Comparison of ENCODE assay signal across 19 cellular contexts in the genomic region with DNA sequence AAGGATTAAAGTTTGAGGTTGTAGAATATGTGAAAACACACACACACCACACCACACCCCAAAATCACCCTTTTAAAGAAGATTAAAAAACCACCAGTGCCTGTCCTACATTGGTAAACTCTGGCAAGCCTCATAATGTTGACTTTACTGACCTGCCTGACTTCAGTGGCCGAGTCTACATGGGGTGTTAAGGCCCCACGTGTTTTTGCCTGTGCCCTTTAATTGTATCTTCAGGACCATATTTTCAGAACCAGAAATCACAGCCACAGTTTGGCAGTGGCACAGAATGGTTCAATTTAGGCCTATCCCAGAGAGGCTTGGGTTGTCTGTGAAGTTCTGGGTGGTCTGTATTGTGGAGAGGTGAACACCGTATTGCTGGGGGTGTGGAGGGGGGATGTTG. TPM values are rescaled to one million over a fixed set of nuclear protein-coding genes. Genes with fewer than 3 reads are reported as not detected.
DNase-seq lines count a peak whose midpoint lies in the region; ATAC-seq and TF ChIP-seq lines count a peak whose summit lies in the region.
"Had no signal": no experiment of that assay in that cellular context is flagged by ENCODE, and none has a peak within 500 bp of the region (broad histone marks: within the 10 kb centered on the region; RNA-seq: fewer than 3 reads in every experiment).

No MANE protein-coding gene starts in this region.

- H3K4me1 ChIP-seq in lower lobe of right lung (peaks cover 84% of the 10 kb centered on the region), skeletal muscle tissue (ENCODE audit: control insufficient read depth in 3 of 3, insufficient read depth in 3 of 3, low read length in 3 of 3) (peaks cover 82 to 86% (median 85%) of the 10 kb centered on the region in 3 donors)
- H3K4me1 ChIP-seq: SJCRH30 had no signal

- no peak overlapping the region for H3K27ac Mint-ChIP-seq in activated CD8-positive, alpha-beta T cell treated with anti-CD3 and anti-CD28 coated beads for 36 hours
- no peak overlapping the region for H3K27ac Mint-ChIP-seq in activated CD8-positive, alpha-beta memory T cell treated with anti-CD3 and anti-CD28 coated beads, Interleukin-2, amount 10 ng/mL, durations not matched to agents 7 days and 5 days
- H3K27ac Mint-ChIP-seq: activated CD4-positive, alpha-beta T cell treated with anti-CD3 and anti-CD28 coated beads, Interleukin-2, amount 10 ng/mL, durations not matched to agents 24 days and 14 days; stimulated activated naive CD8-positive, alpha-beta T cell treated with anti-CD3 and anti-CD28 coated beads, Interleukin-15, Interleukin-2, amounts not matched to agents 100 ng/mL and 50 ng/mL, for 24 hours had no signal

- peak overlapping the region; percentile 8 to 57 (median 28) for H3K9ac ChIP-seq in skeletal muscle tissue (ENCODE audit: low read depth in 1 of 3, low read length in 3 of 3)

- TF ChIP-seq CTCF in 22Rv1 (IDR thresholded peaks at IDR 0.05) (no peak), coronary artery (IDR thresholded peaks at IDR 0.05) (no peak), lower lobe of right lung (IDR thresholded peaks at IDR 0.05) (no peak)
- no peak for TF ChIP-seq CTCF in activated CD8-positive, alpha-beta T cell treated with anti-CD3 and anti-CD28 coated beads for 36 hours (IDR thresholded peaks at IDR 0.05)

- no peaks in the 10 kb centered on the region for H3K27me3 Mint-ChIP-seq in activated CD8-positive, alpha-beta T cell treated with anti-CD3 and anti-CD28 coated beads for 36 hours
- H3K27me3 Mint-ChIP-seq in activated CD8-positive, alpha-beta memory T cell treated with anti-CD3 and anti-CD28 coated beads, Interleukin-2, amount 10 ng/mL, durations not matched to agents 7 days and 5 days: peaks cover 5% of the 10 kb centered on the region
- H3K27me3 Mint-ChIP-seq: stimulated activated naive CD8-positive, alpha-beta T cell treated with anti-CD3 and anti-CD28 coated beads, Interleukin-15, Interleukin-2, amounts not matched to agents 100 ng/mL and 50 ng/mL, for 24 hours had no signal

- H3K27ac ChIP-seq in 22Rv1: peak overlapping the region; percentile 82
- H3K27ac ChIP-seq in coronary artery: peak overlapping the region; percentile 43 to 79
- peak overlapping the region; percentile 58 for H3K27ac ChIP-seq in lower lobe of right lung
- H3K27ac ChIP-seq in skeletal muscle tissue (ENCODE audit: low read depth, low read length): peak overlapping the region; percentile 69
- H3K27ac ChIP-seq: C4-2B, PC-9, SJCRH30 had no signal

- peak overlapping the region; percentile 62 for H3K4me3 ChIP-seq in coronary artery
- no peak overlapping the region for H3K4me3 ChIP-seq in lower lobe of right lung
- no peak overlapping the region for H3K4me3 ChIP-seq in skeletal muscle tissue (ENCODE audit: low read length in 3 of 3)
- H3K4me3 ChIP-seq: PC-9, SJCRH30, uterus had no signal

- H3K4me1 Mint-ChIP-seq in activated CD8-positive, alpha-beta T cell treated with anti-CD3 and anti-CD28 coated beads for 36 hours (ENCODE audit: low read depth): no peaks in the 10 kb centered on the region
- H3K4me1 Mint-ChIP-seq in activated CD8-positive, alpha-beta memory T cell treated with anti-CD3 and anti-CD28 coated beads, Interleukin-2, amount 10 ng/mL, durations not matched to agents 7 days and 5 days: no peaks in the 10 kb centered on the region

- no peaks in the 10 kb centered on the region for H3K9me3 Mint-ChIP-seq in activated CD8-positive, alpha-beta T cell treated with anti-CD3 and anti-CD28 coated beads for 36 hours
- H3K9me3 Mint-ChIP-seq in activated CD8-positive, alpha-beta memory T cell treated with anti-CD3 and anti-CD28 coated beads, Interleukin-2, amount 10 ng/mL, durations not matched to agents 7 days and 5 days (ENCODE audit: low read depth): no peaks in the 10 kb centered on the region
- H3K9me3 Mint-ChIP-seq: activated CD4-positive, alpha-beta T cell treated with anti-CD3 and anti-CD28 coated beads, Interleukin-2, amount 10 ng/mL, durations not matched to agents 24 days and 14 days; stimulated activated naive CD8-positive, alpha-beta T cell treated with anti-CD3 and anti-CD28 coated beads, Interleukin-15, Interleukin-2, amounts not matched to agents 100 ng/mL and 50 ng/mL, for 24 hours had no signal

- H3K27me3 ChIP-seq in lower lobe of right lung (ENCODE audit: low read depth) (no peaks in the 10 kb centered on the region), skeletal muscle tissue (ENCODE audit: control insufficient read depth in 3 of 3, insufficient read depth in 3 of 3, low read length in 3 of 3) (no peaks in the 10 kb centered on the region)
- H3K27me3 ChIP-seq: SJCRH30, uterus had no signal

- no peaks in the 10 kb centered on the region for H3K36me3 Mint-ChIP-seq in activated CD8-positive, alpha-beta T cell treated with anti-CD3 and anti-CD28 coated beads for 36 hours (ENCODE audit: low read depth)
- no peaks in the 10 kb centered on the region for H3K36me3 Mint-ChIP-seq in activated CD8-positive, alpha-beta memory T cell treated with anti-CD3 and anti-CD28 coated beads, Interleukin-2, amount 10 ng/mL, durations not matched to agents 7 days and 5 days

- intact Hi-C loops in lower lobe of right lung (cut with DNase I): no loop called here
- intact Hi-C loops in activated CD8-positive, alpha-beta T cell treated with anti-CD3 and anti-CD28 coated beads for 36 hours (cut with micrococcal nuclease): no loop called here

- POLR2A ChIA-PET in activated CD8-positive, alpha-beta T cell treated with anti-CD3 and anti-CD28 coated beads for 36 hours (lab: Charles Lee): interaction anchor here (1.0 kb wide), 1 partner anchor 13 kb away, joined by 3 read pairs; no protein-coding TSS in a partner anchor

- DNase-seq in coronary artery (ENCODE audit: low spot score) (no peak), lower lobe of right lung (no peak), DMS 273 treated with DMSO at 0.1 percent for 48 hours (lab: John Stamatoyannopoulos, UW) (no peak), kidney glomerular epithelial cell (lab: John Stamatoyannopoulos, UW) (no peak)
- DNase-seq in activated CD8-positive, alpha-beta T cell treated with anti-CD3 and anti-CD28 coated beads for 36 hours: no peak
- no peak for DNase-seq in activated CD8-positive, alpha-beta memory T cell treated with anti-CD3 and anti-CD28 coated beads, Interleukin-2, amount 10 ng/mL, durations not matched to agents 7 days and 5 days
- DNase-seq: activated CD4-positive, alpha-beta T cell treated with anti-CD3 and anti-CD28 coated beads, Interleukin-2, amount 10 ng/mL, durations not matched to agents 24 days and 14 days; left colon; NCI-H2029; NCI-H345; PC-9; SJCRH30; uterus had no signal

- H3K4me3 Mint-ChIP-seq in activated CD8-positive, alpha-beta T cell treated with anti-CD3 and anti-CD28 coated beads for 36 hours: no peak overlapping the region
- H3K4me3 Mint-ChIP-seq in activated CD8-positive, alpha-beta memory T cell treated with anti-CD3 and anti-CD28 coated beads, Interleukin-2, amount 10 ng/mL, durations not matched to agents 7 days and 5 days: no peak overlapping the region
- H3K4me3 Mint-ChIP-seq: activated CD4-positive, alpha-beta T cell treated with anti-CD3 and anti-CD28 coated beads, Interleukin-2, amount 10 ng/mL, durations not matched to agents 24 days and 14 days; stimulated activated naive CD8-positive, alpha-beta T cell treated with anti-CD3 and anti-CD28 coated beads, Interleukin-15, Interleukin-2, amounts not matched to agents 100 ng/mL and 50 ng/mL, for 24 hours had no signal

- peaks cover 37% of the 10 kb centered on the region for H3K36me3 ChIP-seq in lower lobe of right lung
- H3K36me3 ChIP-seq in skeletal muscle tissue (ENCODE audit: control insufficient read depth in 3 of 3, insufficient read depth in 3 of 3, low read length in 3 of 3): no peaks in the 10 kb centered on the region
- H3K36me3 ChIP-seq: SJCRH30, uterus had no signal

- no peak for ATAC-seq in lower lobe of right lung
- no peak for ATAC-seq in activated CD8-positive, alpha-beta T cell treated with anti-CD3 and anti-CD28 coated beads for 36 hours
- no peak for ATAC-seq in activated CD8-positive, alpha-beta memory T cell treated with anti-CD3 and anti-CD28 coated beads, Interleukin-2, amount 10 ng/mL, durations not matched to agents 7 days and 5 days
- ATAC-seq: esophagus mucosa, HCT116, left colon had no signal

- CTCF ChIA-PET in activated CD8-positive, alpha-beta T cell treated with anti-CD3 and anti-CD28 coated beads for 36 hours (lab: Charles Lee): no interaction called here
- CTCF ChIA-PET in activated CD8-positive, alpha-beta memory T cell treated with anti-CD3 and anti-CD28 coated beads, Interleukin-2, amount 10 ng/mL, durations not matched to agents 7 days and 5 days (lab: Charles Lee): no interaction called here

- no peaks in the 10 kb centered on the region for H3K9me3 ChIP-seq in lower lobe of right lung
- no peaks in the 10 kb centered on the region for H3K9me3 ChIP-seq in skeletal muscle tissue (ENCODE audit: control insufficient read depth in 3 of 3, low read length in 3 of 3)
- H3K9me3 ChIP-seq: SJCRH30, uterus had no signal

RNA-seq across cellular contexts. Expression of gene ZBTB16, which starts 33.4 kb away (rescaled TPM):
- total RNA-seq in lower lobe of right lung: 171 TPM
- total RNA-seq in skeletal muscle tissue: 6.8 TPM
- total RNA-seq in activated CD8-positive, alpha-beta T cell treated with anti-CD3 and anti-CD28 coated beads for 36 hours: 10 to 100 TPM in 1 of 2 experiments, 1 to 10 TPM in 1; 9.5 to 10.1 TPM
- total RNA-seq in activated CD8-positive, alpha-beta memory T cell treated with anti-CD3 and anti-CD28 coated beads, Interleukin-2, amount 10 ng/mL, durations not matched to agents 7 days and 5 days: 1 to 10 TPM; 3.2 to 3.9 TPM
- total RNA-seq: SJCRH30 had no signal

Comparison
In these comparisons a context has a peak if more than half of its experiments do, and no peak if none do; other contexts are left out.
1. RNA of gene ZBTB16, which starts 33.4 kb away (total RNA-seq): 171 TPM in lower lobe of right lung (single experiment); 9.5 to 10.1 TPM in activated CD8-positive, alpha-beta T cell treated with anti-CD3 and anti-CD28 coated beads for 36 hours, 6.8 TPM in skeletal muscle tissue (single experiment) and 3.2 to 3.9 TPM in activated CD8-positive, alpha-beta memory T cell treated with anti-CD3 and anti-CD28 coated beads, Interleukin-2, amount 10 ng/mL, durations not matched to agents 7 days and 5 days; every median in the first group is over 10 times any median in the second.
2. Peak in every context shown above with its lines, with median percentiles within 50 percentile points of each other: H3K27ac ChIP-seq.